In genomic region chr3:122322095-122323075, GRCh38 we compare ENCODE assay signal across 12 cellular contexts. TPM values are rescaled to one million over a fixed set of nuclear protein-coding genes. Genes with fewer than 3 reads are reported as not detected.
DNase-seq lines count a peak whose midpoint lies in the region; ATAC-seq and TF ChIP-seq lines count a peak whose summit lies in the region.
"Had no signal": no experiment of that assay in that cellular context is flagged by ENCODE, and none has a peak within 500 bp of the region (broad histone marks: within the 10 kb centered on the region; RNA-seq: fewer than 3 reads in every experiment).

No MANE protein-coding gene starts in this region.

- H3K27ac Mint-ChIP-seq in effector memory CD8-positive, alpha-beta T cell = no peak overlapping the region

- H3K9me2 ChIP-seq in PC-3 (replicated peaks; ENCODE audit: low read length) = no peaks in the 10 kb centered on the region

- H3K9me3 ChIP-seq in PC-3 (ENCODE audit: low read length) = no peaks in the 10 kb centered on the region
- H3K9me3 ChIP-seq in colonic mucosa = no peaks in the 10 kb centered on the region
- peaks cover 11% of the 10 kb centered on the region for H3K9me3 ChIP-seq in WERI-Rb-1 (ENCODE audit: severe bottlenecking)

- H3K9me3 Mint-ChIP-seq in effector memory CD8-positive, alpha-beta T cell = peaks cover 0 to 4% of the 10 kb centered on the region in 2 donors

- CTCF ChIA-PET in PC-3 (lab: Charles Lee) = interaction anchor here (0.6 to 0.9 kb wide), 4 partner anchors 16 to 67 kb away, joined by 3 to 7 read pairs (median 4); partner anchors contain the start of gene FAM162A

- intact Hi-C loops in PC-3 (cut with micrococcal nuclease) (no loop called here), colonic mucosa (cut with DNase I) (no loop called here)

- H3K4me1 ChIP-seq in PC-3 (ENCODE audit: insufficient read depth, low read length) (peaks cover 14% of the 10 kb centered on the region), colonic mucosa (no peaks in the 10 kb centered on the region)
- H3K4me1 ChIP-seq: upper lobe of right lung had no signal

- H3K36me3 ChIP-seq in PC-3 (ENCODE audit: low read depth, low read length) = no peaks in the 10 kb centered on the region
- no peaks in the 10 kb centered on the region for H3K36me3 ChIP-seq in colonic mucosa
- H3K36me3 ChIP-seq in WERI-Rb-1 = no peaks in the 10 kb centered on the region
- H3K36me3 ChIP-seq: upper lobe of right lung had no signal

- POLR2A ChIA-PET in PC-3 (lab: Charles Lee; ENCODE audit: unreplicated experiment) = no interaction called here

- H3K4me2 ChIP-seq in PC-3 (ENCODE audit: low read length) = no peak overlapping the region

- H3K36me3 Mint-ChIP-seq in effector memory CD8-positive, alpha-beta T cell (ENCODE audit: insufficient read depth) = no peaks in the 10 kb centered on the region

- no peaks in the 10 kb centered on the region for H3K79me2 ChIP-seq in PC-3 (ENCODE audit: low read length)

- H3F3A ChIP-seq in PC-3 (ENCODE audit: low read length, unreplicated experiment) = no peaks in the 10 kb centered on the region

- no peak overlapping the region for H2AFZ ChIP-seq in PC-3 (ENCODE audit: low read length)

- DNase-seq in DMS53 treated with DMSO at 0.1 percent for 48 hours (lab: John Stamatoyannopoulos, UW; ENCODE audit: unreplicated experiment) (peak; percentile 35), PC-3 (no peak), colonic mucosa (no peak), NCI-H69 (lab: John Stamatoyannopoulos, UW) (no peak), WERI-Rb-1 (no peak), NCI-H82 (lab: John Stamatoyannopoulos, UW) (no peak)
- no peak for DNase-seq in effector memory CD8-positive, alpha-beta T cell
- DNase-seq: Calu3; islet precursor cell; NK-92 treated with Interleukin-12 subunit alpha and Interleukin-12 subunit beta, amount 100 ng/mL, for 24 hours; upper lobe of right lung had no signal

- ATAC-seq in GM19023 (IDR thresholded peaks at IDR 0.05; ENCODE audit: unreplicated experiment) (peak; percentile 77), PC-3 (peak; percentile 59)
- peak; percentile 74 for ATAC-seq in effector memory CD8-positive, alpha-beta T cell (replicated peaks)
- ATAC-seq: upper lobe of right lung had no signal

- H3K4me3 ChIP-seq in PC-3 (ENCODE audit: low read length) (no peak overlapping the region), colonic mucosa (no peak overlapping the region), WERI-Rb-1 (ENCODE audit: low read depth, low read length) (no peak overlapping the region)
- H3K4me3 ChIP-seq: upper lobe of right lung had no signal

- no TSS peak for BruUV-seq in PC-3 (replicated peaks; lab: Mats Ljungman, UMichigan)

- H3K4me1 Mint-ChIP-seq in effector memory CD8-positive, alpha-beta T cell (ENCODE audit: low read depth in 2 of 2) = no peaks in the 10 kb centered on the region

- TF ChIP-seq CTCF in PC-3 (conservative IDR thresholded peaks at IDR 0.05; ENCODE audit: low read depth, low read length) (no peak), colonic mucosa (IDR thresholded peaks at IDR 0.05) (no peak), WERI-Rb-1 (IDR thresholded peaks at IDR 0.05; ENCODE audit: low read depth, low read length) (no peak)

- no peaks in the 10 kb centered on the region for H4K20me1 ChIP-seq in PC-3 (ENCODE audit: low read length)

- no peaks in the 10 kb centered on the region for H3K27me3 ChIP-seq in PC-3 (ENCODE audit: low read length)
- no peaks in the 10 kb centered on the region for H3K27me3 ChIP-seq in colonic mucosa
- H3K27me3 ChIP-seq in WERI-Rb-1 (ENCODE audit: insufficient read depth, low read depth, severe bottlenecking) = peaks cover under 1% of the 10 kb centered on the region
- H3K27me3 ChIP-seq: upper lobe of right lung had no signal

- no peak overlapping the region for H3K4me3 Mint-ChIP-seq in effector memory CD8-positive, alpha-beta T cell

- peaks cover 12 to 15% of the 10 kb centered on the region in 2 donors for H3K27me3 Mint-ChIP-seq in effector memory CD8-positive, alpha-beta T cell

- H3K9ac ChIP-seq in PC-3 (ENCODE audit: low read length) = no peak overlapping the region
- no peak overlapping the region for H3K9ac ChIP-seq in colonic mucosa (ENCODE audit: low read depth in 2 of 2, low read length in 2 of 2)

- H3K27ac ChIP-seq in PC-3 (ENCODE audit: low read length) = no peak overlapping the region
- H3K27ac ChIP-seq in colonic mucosa = no peak overlapping the region
- H3K27ac ChIP-seq in WERI-Rb-1 = no peak overlapping the region
- H3K27ac ChIP-seq: upper lobe of right lung had no signal

RNA-seq across cellular contexts. Expression of gene CSTA, which starts 2.7 kb away (rescaled TPM):
- total RNA-seq in PC-3 (2014; rRNA removed) (not detected in 2 replicates), colonic mucosa (1 to 10 TPM in 1 of 2 donors, not detected in 1; 1.2 TPM)
- total RNA-seq: Calu3 had no signal
